In the genomic region with DNA sequence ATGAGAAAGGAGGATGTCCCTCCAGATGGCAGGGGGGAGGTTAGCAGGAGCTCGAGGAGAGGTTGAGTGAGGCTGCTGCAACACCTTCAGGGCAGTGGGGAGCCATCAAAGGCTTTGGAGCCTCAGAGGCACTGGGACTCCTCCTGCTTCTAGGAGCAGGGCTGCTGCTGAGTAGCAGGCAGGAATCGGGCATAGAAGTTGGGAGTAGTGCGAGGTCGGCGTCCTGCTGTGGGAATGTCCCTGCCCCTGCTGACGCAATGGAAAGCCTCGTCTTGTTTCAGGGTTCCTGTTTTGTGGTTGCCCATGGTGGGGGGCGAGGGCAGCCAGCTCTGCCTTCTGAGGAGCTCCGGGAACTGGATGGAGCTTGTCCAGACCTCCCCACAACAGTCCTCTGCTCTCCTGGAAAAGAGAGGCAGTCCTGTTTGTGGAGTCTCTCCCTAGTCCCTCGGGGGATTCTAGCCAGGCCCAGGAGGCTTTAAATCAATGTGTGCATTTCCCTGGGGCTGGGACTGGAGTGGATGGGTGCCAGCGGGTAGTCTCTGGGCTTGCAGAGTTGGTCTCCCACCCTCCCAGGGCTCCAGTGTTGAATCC, we compare ENCODE assay signal across 9 cellular contexts.
A peak's percentile ranks its signal among the peaks of the same experiment; 100 is the strongest.
DNase-seq lines count a peak whose midpoint lies in the region; ATAC-seq and TF ChIP-seq lines count a peak whose summit lies in the region.
"Had no signal": no experiment of that assay in that cellular context is flagged by ENCODE, and none has a peak within 500 bp of the region (broad histone marks: within the 10 kb centered on the region; RNA-seq: fewer than 3 reads in every experiment).

No MANE protein-coding gene starts in this region.

- peaks cover 58% of the 10 kb centered on the region for H3K4me1 Mint-ChIP-seq in activated naive CD4-positive, alpha-beta T cell treated with anti-CD3 and anti-CD28 coated beads for 36 hours (ENCODE audit: low read depth)

- H3K36me3 ChIP-seq in mucosa of rectum (ENCODE audit: control insufficient read depth in 2 of 2, insufficient read depth in 2 of 2, low read length in 2 of 2): no peaks in the 10 kb centered on the region
- no peaks in the 10 kb centered on the region for H3K36me3 ChIP-seq in uterus

- H3K4me1 ChIP-seq in mucosa of rectum (ENCODE audit: control insufficient read depth in 2 of 2, insufficient read depth in 2 of 2, low read length in 2 of 2): peaks cover 48 to 58% of the 10 kb centered on the region in 2 donors
- H3K4me1 ChIP-seq in uterus: peaks cover 7 to 55% of the 10 kb centered on the region in 2 donors
- H3K4me1 ChIP-seq: Caco-2 had no signal

- CTCF ChIA-PET in activated naive CD4-positive, alpha-beta T cell treated with anti-CD3 and anti-CD28 coated beads for 36 hours (lab: Charles Lee): interaction anchor here (1.2 kb wide), 1 partner anchor 98 kb away, joined by 3 read pairs; a partner anchor contains a TSS

- H3K9me3 ChIP-seq in mucosa of rectum (ENCODE audit: control insufficient read depth in 2 of 2, low read length in 2 of 2) (no peaks in the 10 kb centered on the region), uterus (no peaks in the 10 kb centered on the region)
- H3K9me3 ChIP-seq: Caco-2 had no signal

- H3K27me3 Mint-ChIP-seq in activated naive CD4-positive, alpha-beta T cell treated with anti-CD3 and anti-CD28 coated beads for 36 hours (ENCODE audit: low read depth): no peaks in the 10 kb centered on the region

- H3K9me3 Mint-ChIP-seq in activated naive CD4-positive, alpha-beta T cell treated with anti-CD3 and anti-CD28 coated beads for 36 hours: no peaks in the 10 kb centered on the region

- peak in 1 of 2 donors; percentile 13 for TF ChIP-seq POLR2A in uterus (IDR thresholded peaks at IDR 0.05)

- TF ChIP-seq CTCF in uterus (IDR thresholded peaks at IDR 0.05): no peak

- intact Hi-C loops in activated naive CD4-positive, alpha-beta T cell treated with anti-CD3 and anti-CD28 coated beads for 36 hours (cut with micrococcal nuclease): loop anchor here (10.0 kb wide), 2 partner anchors 576 to 826 kb away; a partner anchor contains a TSS
- intact Hi-C loops in uterus (cut with DNase I; ENCODE audit: low total_unique reads): no loop called here

- ATAC-seq in GM18517 (IDR thresholded peaks at IDR 0.05; ENCODE audit: unreplicated experiment) (no peak), esophagus mucosa (no peak)

- H3K9ac ChIP-seq in mucosa of rectum (ENCODE audit: low read depth in 1 of 2, low read length in 2 of 2): peak overlapping the region; percentile 0 to 66

- H3K27ac Mint-ChIP-seq in activated naive CD4-positive, alpha-beta T cell treated with anti-CD3 and anti-CD28 coated beads for 36 hours: peak overlapping the region; percentile 81

- H3K36me3 Mint-ChIP-seq in activated naive CD4-positive, alpha-beta T cell treated with anti-CD3 and anti-CD28 coated beads for 36 hours (ENCODE audit: low read depth): peaks cover 11% of the 10 kb centered on the region

- DNase-seq in activated naive CD4-positive, alpha-beta T cell treated with anti-CD3 and anti-CD28 coated beads for 36 hours: peak; percentile 52
- no peak for DNase-seq in activated naive CD4-positive, alpha-beta T cell treated with Interleukin-2 at 50 U/mL for 16 hours
- DNase-seq in caudate nucleus (lab: John Stamatoyannopoulos, UW) (peak in 31 of 61 donors; percentile 16 to 80 (median 43)), uterus (peak; percentile 60 to 69), NCI-H526 treated with DMSO at 0.1 percent for 48 hours (lab: John Stamatoyannopoulos, UW) (no peak)
- DNase-seq: Caco-2 had no signal

- peak overlapping the region; percentile 17 for H3K4me3 Mint-ChIP-seq in activated naive CD4-positive, alpha-beta T cell treated with anti-CD3 and anti-CD28 coated beads for 36 hours

- peak overlapping the region; percentile 94 for H3K27ac ChIP-seq in caudate nucleus (ENCODE audit: low read depth, low read length)
- peak overlapping the region; percentile 71 to 73 for H3K27ac ChIP-seq in mucosa of rectum (ENCODE audit: low read depth in 2 of 2, low read length in 2 of 2)
- peak overlapping the region; percentile 77 to 86 for H3K27ac ChIP-seq in uterus

- H3K4me3 ChIP-seq in mucosa of rectum (ENCODE audit: low read length in 2 of 2): peak overlapping the region in 1 of 2 donors; percentile 10
- no peak overlapping the region for H3K4me3 ChIP-seq in uterus

- no peaks in the 10 kb centered on the region for H3K27me3 ChIP-seq in mucosa of rectum (ENCODE audit: control insufficient read depth in 2 of 2, insufficient read depth in 2 of 2, low read length in 2 of 2)
- H3K27me3 ChIP-seq in uterus: no peaks in the 10 kb centered on the region

Comparison
In these comparisons a context has a peak if more than half of its experiments do, and no peak if none do; other contexts are left out.
1. DNase-seq: peak in activated naive CD4-positive, alpha-beta T cell treated with anti-CD3 and anti-CD28 coated beads for 36 hours (single experiment), caudate nucleus (31 of 61) and uterus (2 of 2); none in activated naive CD4-positive, alpha-beta T cell treated with Interleukin-2 at 50 U/mL for 16 hours (single experiment) and NCI-H526 treated with DMSO at 0.1 percent for 48 hours (single experiment).
2. Peak in every context shown above with its lines, with median percentiles within 50 percentile points of each other: H3K27ac ChIP-seq.